1 cellular context compared by ENCODE assay signal in the genomic region with DNA sequence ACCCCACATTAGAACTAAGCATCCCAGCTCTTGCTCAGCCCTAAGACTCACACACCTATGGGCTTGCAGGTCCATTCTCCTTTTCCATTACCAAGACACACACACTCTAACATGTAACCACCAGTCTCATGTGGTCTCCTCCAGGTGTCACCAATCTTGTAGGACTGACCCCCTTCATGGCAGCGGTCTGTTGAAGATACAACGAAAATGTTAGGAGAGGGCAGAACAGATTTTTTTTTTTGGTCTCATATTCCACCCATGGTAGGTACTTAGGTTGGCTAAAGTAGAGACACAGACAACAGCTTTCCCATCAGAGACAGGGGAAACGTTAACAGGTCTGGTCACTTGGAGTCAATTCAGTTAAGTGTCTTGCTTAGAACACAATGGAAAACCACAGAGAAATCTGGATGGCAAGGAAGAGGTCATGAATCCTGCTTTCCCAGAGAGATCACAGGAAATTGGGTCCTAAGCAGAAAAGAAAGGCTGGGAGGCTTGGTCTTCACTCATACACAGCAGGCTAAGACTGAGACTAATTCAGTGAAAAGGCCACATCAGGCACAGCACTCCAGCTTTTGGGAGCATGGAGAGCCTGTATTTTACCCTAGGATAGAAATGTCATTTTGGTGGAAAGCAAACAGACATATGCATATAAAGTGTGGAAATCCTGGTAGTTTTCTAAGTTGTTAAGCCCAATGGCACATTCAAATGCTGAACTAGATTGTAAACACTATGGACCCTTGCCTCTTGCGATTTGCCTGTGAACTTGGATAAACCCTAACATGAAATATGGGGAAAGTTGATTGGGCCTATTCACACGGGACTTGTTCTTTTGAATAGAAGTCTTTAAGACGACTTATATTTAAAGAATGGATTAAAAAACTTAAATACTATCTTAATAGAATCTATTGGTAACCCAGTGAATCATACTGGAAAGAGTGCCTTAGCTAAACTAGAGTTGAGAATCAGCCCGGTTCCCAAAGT.
A peak's percentile ranks its signal among the peaks of the same experiment; 100 is the strongest.
TF ChIP-seq lines count a peak whose summit lies in the region.

No MANE protein-coding gene starts in this region.

TF ChIP-seq in HepG2, 621 proteins besides CTCF, POLR2A, EP300 and RAD21 (continued from another document and continues in another):
- TF ChIP-seq ZNF354B (CRISPR knock-in tag; IDR thresholded peaks at IDR 0.05) (0 out of 2 replicates have a peak, but pooled peaks have one; percentile 85), ZC3H13 (CRISPR knock-in tag; IDR thresholded peaks at IDR 0.05) (peak; percentile 80), AGO2 (optimal IDR thresholded peaks at IDR 0.05; ENCODE audit: low read depth, low read length) (peak; percentile 80), IRF9 (CRISPR knock-in tag; IDR thresholded peaks at IDR 0.05; ENCODE audit: borderline replicate concordance) (no peak), ZNF674 (CRISPR knock-in tag; IDR thresholded peaks at IDR 0.05; ENCODE audit: low read depth) (no peak), CREM (IDR thresholded peaks at IDR 0.05) (no peak), CREM (CRISPR knock-in tag; IDR thresholded peaks at IDR 0.05) (no peak), HNRNPL (IDR thresholded peaks at IDR 0.05; ENCODE audit: low read depth, low read length) (no peak), MYC (CRISPR knock-in tag; IDR thresholded peaks at IDR 0.05; ENCODE audit: borderline replicate concordance) (no peak), NCOA1 (CRISPR knock-in tag; IDR thresholded peaks at IDR 0.05) (no peak), MXD3 (CRISPR knock-in tag; IDR thresholded peaks at IDR 0.05) (no peak), POLR2AphosphoS2 (IDR thresholded peaks at IDR 0.05; ENCODE audit: low read depth, low read length) (0 out of 2 replicates have a peak, but pooled peaks have one; percentile 8), IRX3 (CRISPR knock-in tag; IDR thresholded peaks at IDR 0.05; ENCODE audit: borderline replicate concordance, low read depth) (0 out of 2 replicates have a peak, but pooled peaks have one; percentile 67), ZMYM4 (CRISPR knock-in tag; IDR thresholded peaks at IDR 0.05) (no peak), ASH2L (IDR thresholded peaks at IDR 0.05; ENCODE audit: insufficient read length, low read depth, low read length) (no peak), ZBTB7A (CRISPR knock-in tag; IDR thresholded peaks at IDR 0.05) (no peak), ZNF10 (CRISPR knock-in tag; IDR thresholded peaks at IDR 0.05; ENCODE audit: borderline replicate concordance, low read depth) (no peak), ZNF280D (CRISPR knock-in tag; IDR thresholded peaks at IDR 0.05) (no peak), PHF8 (CRISPR knock-in tag; IDR thresholded peaks at IDR 0.05) (0 out of 2 replicates have a peak, but pooled peaks have one; percentile 15), ZNF547 (CRISPR knock-in tag; IDR thresholded peaks at IDR 0.05) (0 out of 2 replicates have a peak, but pooled peaks have one; percentile 51), ZNF564 (CRISPR knock-in tag; IDR thresholded peaks at IDR 0.05) (0 out of 2 replicates have a peak, but pooled peaks have one; percentile 3), ZMAT3 (CRISPR knock-in tag; conservative IDR thresholded peaks at IDR 0.05) (no peak), NRL (CRISPR knock-in tag; IDR thresholded peaks at IDR 0.05; ENCODE audit: borderline replicate concordance) (no peak), NKX3-1 (CRISPR knock-in tag; IDR thresholded peaks at IDR 0.05) (no peak; the same call in 1 of the 2 replicates), ZNF556 (CRISPR knock-in tag; IDR thresholded peaks at IDR 0.05; ENCODE audit: borderline replicate concordance) (no peak), EHMT2 (IDR thresholded peaks at IDR 0.05; ENCODE audit: borderline replicate concordance, low read depth, low read length) (no peak), XBP1 (CRISPR knock-in tag; IDR thresholded peaks at IDR 0.05) (no peak)
- TF ChIP-seq, protein P1, sequence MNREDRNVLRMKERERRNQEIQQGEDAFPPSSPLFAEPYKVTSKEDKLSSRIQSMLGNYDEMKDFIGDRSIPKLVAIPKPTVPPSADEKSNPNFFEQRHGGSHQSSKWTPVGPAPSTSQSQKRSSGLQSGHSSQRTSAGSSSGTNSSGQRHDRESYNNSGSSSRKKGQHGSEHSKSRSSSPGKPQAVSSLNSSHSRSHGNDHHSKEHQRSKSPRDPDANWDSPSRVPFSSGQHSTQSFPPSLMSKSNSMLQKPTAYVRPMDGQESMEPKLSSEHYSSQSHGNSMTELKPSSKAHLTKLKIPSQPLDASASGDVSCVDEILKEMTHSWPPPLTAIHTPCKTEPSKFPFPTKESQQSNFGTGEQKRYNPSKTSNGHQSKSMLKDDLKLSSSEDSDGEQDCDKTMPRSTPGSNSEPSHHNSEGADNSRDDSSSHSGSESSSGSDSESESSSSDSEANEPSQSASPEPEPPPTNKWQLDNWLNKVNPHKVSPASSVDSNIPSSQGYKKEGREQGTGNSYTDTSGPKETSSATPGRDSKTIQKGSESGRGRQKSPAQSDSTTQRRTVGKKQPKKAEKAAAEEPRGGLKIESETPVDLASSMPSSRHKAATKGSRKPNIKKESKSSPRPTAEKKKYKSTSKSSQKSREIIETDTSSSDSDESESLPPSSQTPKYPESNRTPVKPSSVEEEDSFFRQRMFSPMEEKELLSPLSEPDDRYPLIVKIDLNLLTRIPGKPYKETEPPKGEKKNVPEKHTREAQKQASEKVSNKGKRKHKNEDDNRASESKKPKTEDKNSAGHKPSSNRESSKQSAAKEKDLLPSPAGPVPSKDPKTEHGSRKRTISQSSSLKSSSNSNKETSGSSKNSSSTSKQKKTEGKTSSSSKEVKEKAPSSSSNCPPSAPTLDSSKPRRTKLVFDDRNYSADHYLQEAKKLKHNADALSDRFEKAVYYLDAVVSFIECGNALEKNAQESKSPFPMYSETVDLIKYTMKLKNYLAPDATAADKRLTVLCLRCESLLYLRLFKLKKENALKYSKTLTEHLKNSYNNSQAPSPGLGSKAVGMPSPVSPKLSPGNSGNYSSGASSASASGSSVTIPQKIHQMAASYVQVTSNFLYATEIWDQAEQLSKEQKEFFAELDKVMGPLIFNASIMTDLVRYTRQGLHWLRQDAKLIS (CRISPR knock-in tag; IDR thresholded peaks at IDR 0.05): peak; percentile 89
- TF ChIP-seq, protein P2, sequence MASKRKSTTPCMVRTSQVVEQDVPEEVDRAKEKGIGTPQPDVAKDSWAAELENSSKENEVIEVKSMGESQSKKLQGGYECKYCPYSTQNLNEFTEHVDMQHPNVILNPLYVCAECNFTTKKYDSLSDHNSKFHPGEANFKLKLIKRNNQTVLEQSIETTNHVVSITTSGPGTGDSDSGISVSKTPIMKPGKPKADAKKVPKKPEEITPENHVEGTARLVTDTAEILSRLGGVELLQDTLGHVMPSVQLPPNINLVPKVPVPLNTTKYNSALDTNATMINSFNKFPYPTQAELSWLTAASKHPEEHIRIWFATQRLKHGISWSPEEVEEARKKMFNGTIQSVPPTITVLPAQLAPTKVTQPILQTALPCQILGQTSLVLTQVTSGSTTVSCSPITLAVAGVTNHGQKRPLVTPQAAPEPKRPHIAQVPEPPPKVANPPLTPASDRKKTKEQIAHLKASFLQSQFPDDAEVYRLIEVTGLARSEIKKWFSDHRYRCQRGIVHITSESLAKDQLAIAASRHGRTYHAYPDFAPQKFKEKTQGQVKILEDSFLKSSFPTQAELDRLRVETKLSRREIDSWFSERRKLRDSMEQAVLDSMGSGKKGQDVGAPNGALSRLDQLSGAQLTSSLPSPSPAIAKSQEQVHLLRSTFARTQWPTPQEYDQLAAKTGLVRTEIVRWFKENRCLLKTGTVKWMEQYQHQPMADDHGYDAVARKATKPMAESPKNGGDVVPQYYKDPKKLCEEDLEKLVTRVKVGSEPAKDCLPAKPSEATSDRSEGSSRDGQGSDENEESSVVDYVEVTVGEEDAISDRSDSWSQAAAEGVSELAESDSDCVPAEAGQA (IDR thresholded peaks at IDR 0.05; ENCODE audit: low read depth): no peak
- TF ChIP-seq, protein P2 (CRISPR knock-in tag; IDR thresholded peaks at IDR 0.05; ENCODE audit: borderline replicate concordance): no peak
- TF ChIP-seq, protein P3, sequence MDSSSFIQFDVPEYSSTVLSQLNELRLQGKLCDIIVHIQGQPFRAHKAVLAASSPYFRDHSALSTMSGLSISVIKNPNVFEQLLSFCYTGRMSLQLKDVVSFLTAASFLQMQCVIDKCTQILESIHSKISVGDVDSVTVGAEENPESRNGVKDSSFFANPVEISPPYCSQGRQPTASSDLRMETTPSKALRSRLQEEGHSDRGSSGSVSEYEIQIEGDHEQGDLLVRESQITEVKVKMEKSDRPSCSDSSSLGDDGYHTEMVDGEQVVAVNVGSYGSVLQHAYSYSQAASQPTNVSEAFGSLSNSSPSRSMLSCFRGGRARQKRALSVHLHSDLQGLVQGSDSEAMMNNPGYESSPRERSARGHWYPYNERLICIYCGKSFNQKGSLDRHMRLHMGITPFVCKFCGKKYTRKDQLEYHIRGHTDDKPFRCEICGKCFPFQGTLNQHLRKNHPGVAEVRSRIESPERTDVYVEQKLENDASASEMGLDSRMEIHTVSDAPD (CRISPR knock-in tag; IDR thresholded peaks at IDR 0.05): 0 out of 2 replicates have a peak, but pooled peaks have one; percentile 32
- TF ChIP-seq, protein P4, sequence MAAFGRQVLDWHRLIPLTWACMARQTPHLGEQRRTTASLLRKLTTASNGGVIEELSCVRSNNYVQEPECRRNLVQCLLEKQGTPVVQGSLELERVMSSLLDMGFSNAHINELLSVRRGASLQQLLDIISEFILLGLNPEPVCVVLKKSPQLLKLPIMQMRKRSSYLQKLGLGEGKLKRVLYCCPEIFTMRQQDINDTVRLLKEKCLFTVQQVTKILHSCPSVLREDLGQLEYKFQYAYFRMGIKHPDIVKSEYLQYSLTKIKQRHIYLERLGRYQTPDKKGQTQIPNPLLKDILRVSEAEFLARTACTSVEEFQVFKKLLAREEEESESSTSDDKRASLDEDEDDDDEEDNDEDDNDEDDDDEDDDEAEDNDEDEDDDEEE (CRISPR knock-in tag; IDR thresholded peaks at IDR 0.05): no peak
